14 cellular contexts compared by ENCODE assay signal in genomic region chr14:70873627-70874026, GRCh38. TPM values are rescaled to one million over a fixed set of nuclear protein-coding genes. Genes with fewer than 3 reads are reported as not detected.
A peak's percentile ranks its signal among the peaks of the same experiment; 100 is the strongest.
DNase-seq lines count a peak whose midpoint lies in the region; ATAC-seq lines count a peak whose summit lies in the region.
"Had no signal": no experiment of that assay in that cellular context is flagged by ENCODE, and none has a peak within 500 bp of the region (broad histone marks: within the 10 kb centered on the region; RNA-seq: fewer than 3 reads in every experiment).

No MANE protein-coding gene starts in this region.

- peak; percentile 32 for DNase-seq in activated naive CD4-positive, alpha-beta T cell treated with anti-CD3 and anti-CD28 coated beads for 36 hours
- no peak for DNase-seq in activated naive CD4-positive, alpha-beta T cell (lab: John Stamatoyannopoulos, UW)
- DNase-seq in NCI-H1694 (lab: John Stamatoyannopoulos, UW) (peak; percentile 67), HCEC 1CT (no peak)
- no peak for DNase-seq in activated naive CD8-positive, alpha-beta T cell treated with anti-CD3 and anti-CD28 coated beads, Interleukin-2, amount 50 U/mL, for 24 hours
- DNase-seq in stimulated activated naive CD8-positive, alpha-beta T cell treated with anti-CD3 and anti-CD28 coated beads, Interleukin-15, amount 100 ng/mL, for 72 hours, result no peak
- DNase-seq: C1 segment of cervical spinal cord, gastrocnemius medialis, left colon, NCI-H1105, occipital lobe, RPMI8226 had no signal

- intact Hi-C loops in activated naive CD4-positive, alpha-beta T cell treated with anti-CD3 and anti-CD28 coated beads for 36 hours (cut with micrococcal nuclease), result loop anchor here (5.0 kb wide), 1 partner anchor 34 kb away; the partner anchor contains the start of gene PCNX1

- CTCF ChIA-PET in activated naive CD4-positive, alpha-beta T cell treated with anti-CD3 and anti-CD28 coated beads for 36 hours (lab: Charles Lee), result interaction anchor here (0.7 to 2.3 kb wide), 6 partner anchors 9 to 82 kb away, joined by 3 to 9 read pairs (median 4); partner anchors contain the start of gene PCNX1

- H3K36me3 Mint-ChIP-seq in activated naive CD4-positive, alpha-beta T cell treated with anti-CD3 and anti-CD28 coated beads for 36 hours (ENCODE audit: low read depth), result peaks cover 6% of the 10 kb centered on the region
- H3K36me3 Mint-ChIP-seq in activated naive CD8-positive, alpha-beta T cell treated with anti-CD3 and anti-CD28 coated beads, Interleukin-2, amount 50 U/mL, for 24 hours (ENCODE audit: low read depth), result peaks cover 7% of the 10 kb centered on the region

- H3K27me3 Mint-ChIP-seq in activated naive CD4-positive, alpha-beta T cell treated with anti-CD3 and anti-CD28 coated beads for 36 hours (ENCODE audit: low read depth), result no peaks in the 10 kb centered on the region
- no peaks in the 10 kb centered on the region for H3K27me3 Mint-ChIP-seq in activated naive CD8-positive, alpha-beta T cell treated with anti-CD3 and anti-CD28 coated beads, Interleukin-2, amount 50 U/mL, for 24 hours
- no peaks in the 10 kb centered on the region for H3K27me3 Mint-ChIP-seq in stimulated activated naive CD8-positive, alpha-beta T cell treated with anti-CD3 and anti-CD28 coated beads, Interleukin-15, amount 100 ng/mL, for 72 hours

- peaks cover 16% of the 10 kb centered on the region for H3K9me3 Mint-ChIP-seq in activated naive CD4-positive, alpha-beta T cell treated with anti-CD3 and anti-CD28 coated beads for 36 hours
- peaks cover 17% of the 10 kb centered on the region for H3K9me3 Mint-ChIP-seq in activated naive CD8-positive, alpha-beta T cell treated with anti-CD3 and anti-CD28 coated beads, Interleukin-2, amount 50 U/mL, for 24 hours
- H3K9me3 Mint-ChIP-seq in stimulated activated naive CD8-positive, alpha-beta T cell treated with anti-CD3 and anti-CD28 coated beads, Interleukin-15, amount 100 ng/mL, for 72 hours, result peaks cover 5 to 18% of the 10 kb centered on the region in 2 donors

- peak; percentile 46 for ATAC-seq in activated naive CD8-positive, alpha-beta T cell treated with anti-CD3 and anti-CD28 coated beads, Interleukin-2, amount 50 U/mL, for 24 hours
- peak; percentile 46 for ATAC-seq in stimulated activated naive CD8-positive, alpha-beta T cell treated with anti-CD3 and anti-CD28 coated beads, Interleukin-15, amount 100 ng/mL, for 72 hours
- ATAC-seq in HG02571 (IDR thresholded peaks at IDR 0.05; ENCODE audit: unreplicated experiment) (no peak), HG03460 (IDR thresholded peaks at IDR 0.05; ENCODE audit: unreplicated experiment) (no peak)
- ATAC-seq: gastrocnemius medialis, left colon had no signal

- no peak overlapping the region for H3K27ac Mint-ChIP-seq in activated naive CD4-positive, alpha-beta T cell treated with anti-CD3 and anti-CD28 coated beads for 36 hours
- no peak overlapping the region for H3K27ac Mint-ChIP-seq in activated naive CD8-positive, alpha-beta T cell treated with anti-CD3 and anti-CD28 coated beads, Interleukin-2, amount 50 U/mL, for 24 hours
- no peak overlapping the region for H3K27ac Mint-ChIP-seq in stimulated activated naive CD8-positive, alpha-beta T cell treated with anti-CD3 and anti-CD28 coated beads, Interleukin-15, amount 100 ng/mL, for 72 hours

- H3K4me3 Mint-ChIP-seq in activated naive CD4-positive, alpha-beta T cell treated with anti-CD3 and anti-CD28 coated beads for 36 hours, result no peak overlapping the region
- H3K4me3 Mint-ChIP-seq in activated naive CD8-positive, alpha-beta T cell treated with anti-CD3 and anti-CD28 coated beads, Interleukin-2, amount 50 U/mL, for 24 hours, result no peak overlapping the region
- H3K4me3 Mint-ChIP-seq in stimulated activated naive CD8-positive, alpha-beta T cell treated with anti-CD3 and anti-CD28 coated beads, Interleukin-15, amount 100 ng/mL, for 72 hours, result no peak overlapping the region

- H3K4me1 Mint-ChIP-seq in activated naive CD4-positive, alpha-beta T cell treated with anti-CD3 and anti-CD28 coated beads for 36 hours (ENCODE audit: low read depth), result peaks cover 20% of the 10 kb centered on the region
- peaks cover 15% of the 10 kb centered on the region for H3K4me1 Mint-ChIP-seq in activated naive CD8-positive, alpha-beta T cell treated with anti-CD3 and anti-CD28 coated beads, Interleukin-2, amount 50 U/mL, for 24 hours
- peaks cover 21% of the 10 kb centered on the region for H3K4me1 Mint-ChIP-seq in stimulated activated naive CD8-positive, alpha-beta T cell treated with anti-CD3 and anti-CD28 coated beads, Interleukin-15, amount 100 ng/mL, for 72 hours

RNA-seq across cellular contexts. Expression of gene PCNX1, which starts 33.6 kb away (rescaled TPM):
- total RNA-seq in activated naive CD4-positive, alpha-beta T cell treated with anti-CD3 and anti-CD28 coated beads for 36 hours, result 10 to 100 TPM; 51.9 to 63.1 TPM

Comparison
In these comparisons a context has a peak if more than half of its experiments do, and no peak if none do; other contexts are left out.
1. DNase-seq: peak in activated naive CD4-positive, alpha-beta T cell treated with anti-CD3 and anti-CD28 coated beads for 36 hours (single experiment) and NCI-H1694 (single experiment); none in activated naive CD4-positive, alpha-beta T cell (0 of 4), activated naive CD8-positive, alpha-beta T cell treated with anti-CD3 and anti-CD28 coated beads, Interleukin-2, amount 50 U/mL, for 24 hours (single experiment), stimulated activated naive CD8-positive, alpha-beta T cell treated with anti-CD3 and anti-CD28 coated beads, Interleukin-15, amount 100 ng/mL, for 72 hours (0 of 2) and HCEC 1CT (single experiment).
2. ATAC-seq: peak in activated naive CD8-positive, alpha-beta T cell treated with anti-CD3 and anti-CD28 coated beads, Interleukin-2, amount 50 U/mL, for 24 hours (single experiment) and stimulated activated naive CD8-positive, alpha-beta T cell treated with anti-CD3 and anti-CD28 coated beads, Interleukin-15, amount 100 ng/mL, for 72 hours (single experiment); none in HG02571 (single experiment) and HG03460 (single experiment).